In the genomic region with DNA sequence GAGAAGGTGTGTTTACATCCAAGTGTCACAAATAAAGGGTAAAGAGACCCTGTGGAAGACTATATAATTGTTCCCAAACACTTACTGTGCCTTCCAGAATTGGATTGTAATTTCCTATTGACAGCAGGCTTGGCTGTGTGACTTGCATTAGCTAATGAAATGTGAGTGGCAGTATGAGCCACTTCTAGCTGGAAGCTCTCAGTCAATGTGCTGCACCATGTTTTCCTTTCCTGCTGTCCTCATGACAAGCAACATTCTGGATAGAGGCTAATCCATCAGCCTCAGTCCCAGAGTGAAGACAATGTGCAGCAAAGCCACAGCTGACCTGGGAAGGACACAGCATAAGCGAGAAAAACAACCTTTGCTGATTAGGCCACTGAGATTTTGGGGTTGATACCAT, we compare ENCODE assay signal across 19 cellular contexts. TPM values are rescaled to one million over a fixed set of nuclear protein-coding genes. Genes with fewer than 3 reads are reported as not detected.
A peak's percentile ranks its signal among the peaks of the same experiment; 100 is the strongest.
DNase-seq lines count a peak whose midpoint lies in the region; ATAC-seq and TF ChIP-seq lines count a peak whose summit lies in the region.
"Had no signal": no experiment of that assay in that cellular context is flagged by ENCODE, and none has a peak within 500 bp of the region (broad histone marks: within the 10 kb centered on the region; RNA-seq: fewer than 3 reads in every experiment).

No MANE protein-coding gene starts in this region.

- DNase-seq in GM23338 (ENCODE audit: low spot score), result no peak
- peak; percentile 99 for DNase-seq in NCI-H2029 treated with DMSO at 0.1 percent for 48 hours (lab: John Stamatoyannopoulos, UW)
- DNase-seq in PC-9, result no peak
- no peak for DNase-seq in MG63
- no peak for DNase-seq in activated CD8-positive, alpha-beta T cell treated with anti-CD3 and anti-CD28 coated beads, Interleukin-2, amount 10 ng/mL, durations not matched to agents 7 days and 5 days
- DNase-seq in HPDE6-E6E7 (ENCODE audit: extremely low spot score), result no peak
- DNase-seq: activated CD4-positive, alpha-beta T cell treated with anti-CD3 and anti-CD28 coated beads for 36 hours; activated T-cell treated with anti-CD3 and anti-CD28 coated beads, Interleukin-2, amount 50 U/mL, for 72 hours; anterior cingulate cortex; GDM1; left ventricle myocardium inferior; natural killer cell; NCI-H1694 treated with DMSO at 0.1 percent for 48 hours; T-helper 1 cell; uterus had no signal

- H3K4me1 ChIP-seq in GM23338 (ENCODE audit: insufficient read depth) (peaks cover 33% of the 10 kb centered on the region), PC-9 (replicated peaks; ENCODE audit: insufficient read depth) (peaks cover 56% of the 10 kb centered on the region)

- H3K4me2 ChIP-seq in GM23338 (peak overlapping the region; percentile 34; the same call in 1 of the 2 replicates), PC-9 (peak overlapping the region; percentile 55), neural cell (ENCODE audit: low read length) (no peak overlapping the region)
- H3K4me2 ChIP-seq: BLaER1 treated with 17β-estradiol and CSF1 and Interleukin-3, amounts not matched to agents 10 nM and 100 nM had no signal

- no peak overlapping the region for H3K4me3 Mint-ChIP-seq in GM23338
- H3K4me3 Mint-ChIP-seq in activated CD8-positive, alpha-beta T cell treated with anti-CD3 and anti-CD28 coated beads, Interleukin-2, amount 10 ng/mL, durations not matched to agents 7 days and 5 days, result no peak overlapping the region
- H3K4me3 Mint-ChIP-seq in activated T-helper 17 cell treated with anti-CD3 and anti-CD28 coated beads, Interleukin-2, amount 50 U/mL, for 72 hours, result no peak overlapping the region
- H3K4me3 Mint-ChIP-seq: activated CD4-positive, alpha-beta T cell treated with anti-CD3 and anti-CD28 coated beads for 36 hours; activated T-cell treated with anti-CD3 and anti-CD28 coated beads, Interleukin-2, amount 50 U/mL, for 72 hours; natural killer cell; stimulated activated memory B cell treated with anti-CD40 and anti-IgM and Interleukin-4, amounts not matched to agents 10 μg/mL and 1 μg/mL and 100 μg/mL, for 72 hours had no signal

- peaks cover 7% of the 10 kb centered on the region for H3K27me3 Mint-ChIP-seq in GM23338 (ENCODE audit: insufficient read depth, low read depth, poor library complexity)
- peaks cover 6% of the 10 kb centered on the region for H3K27me3 Mint-ChIP-seq in activated CD8-positive, alpha-beta T cell treated with anti-CD3 and anti-CD28 coated beads, Interleukin-2, amount 10 ng/mL, durations not matched to agents 7 days and 5 days (ENCODE audit: low read depth)
- H3K27me3 Mint-ChIP-seq in activated T-helper 17 cell treated with anti-CD3 and anti-CD28 coated beads, Interleukin-2, amount 50 U/mL, for 72 hours, result no peaks in the 10 kb centered on the region
- H3K27me3 Mint-ChIP-seq: stimulated activated memory B cell treated with anti-CD40 and anti-IgM and Interleukin-4, amounts not matched to agents 10 μg/mL and 1 μg/mL and 100 μg/mL, for 72 hours had no signal

- no peaks in the 10 kb centered on the region; the same call in 2 of the 3 replicates for H3K9me3 Mint-ChIP-seq in GM23338
- no peaks in the 10 kb centered on the region for H3K9me3 Mint-ChIP-seq in activated CD8-positive, alpha-beta T cell treated with anti-CD3 and anti-CD28 coated beads, Interleukin-2, amount 10 ng/mL, durations not matched to agents 7 days and 5 days (ENCODE audit: insufficient read depth)
- H3K9me3 Mint-ChIP-seq in activated T-helper 17 cell treated with anti-CD3 and anti-CD28 coated beads, Interleukin-2, amount 50 U/mL, for 72 hours, result no peaks in the 10 kb centered on the region
- H3K9me3 Mint-ChIP-seq: activated T-cell treated with anti-CD3 and anti-CD28 coated beads, Interleukin-2, amount 50 U/mL, for 72 hours; natural killer cell; stimulated activated memory B cell treated with anti-CD40 and anti-IgM and Interleukin-4, amounts not matched to agents 10 μg/mL and 1 μg/mL and 100 μg/mL, for 72 hours had no signal

- peak overlapping the region; percentile 51 for H3K9ac ChIP-seq in neural cell (ENCODE audit: low read length)
- H3K9ac ChIP-seq: BLaER1 treated with 17β-estradiol and CSF1 and Interleukin-3, amounts not matched to agents 10 nM and 100 nM had no signal

- BruUV-seq in PC-9 (replicated peaks; lab: Mats Ljungman, UMichigan), result no TSS peak

- H4K20me1 ChIP-seq in GM23338 (replicated peaks; ENCODE audit: insufficient read depth) (no peaks in the 10 kb centered on the region), PC-9 (ENCODE audit: insufficient read depth) (no peaks in the 10 kb centered on the region), neural cell (ENCODE audit: insufficient read depth) (no peaks in the 10 kb centered on the region)
- H4K20me1 ChIP-seq: BLaER1 treated with 17β-estradiol and CSF1 and Interleukin-3, amounts not matched to agents 10 nM and 100 nM had no signal

- TF ChIP-seq CTCF in GM23338 (conservative IDR thresholded peaks at IDR 0.05; ENCODE audit: low read depth in 2 of 2) (no peak), PC-9 (conservative IDR thresholded peaks at IDR 0.05) (no peak), neural cell (IDR thresholded peaks at IDR 0.05; ENCODE audit: poor library complexity, severe bottlenecking) (no peak)

- TF ChIP-seq RAD21 in neural cell (conservative IDR thresholded peaks at IDR 0.05), result peak; percentile 26

- H3F3A ChIP-seq in GM23338 (replicated peaks; ENCODE audit: low read depth) (0 out of 2 replicates have a peak, but pooled peaks cover 6% of the 10 kb centered on the region), PC-9 (ENCODE audit: insufficient read depth, low read depth) (peaks cover 36% of the 10 kb centered on the region), neural cell (ENCODE audit: insufficient read depth, low read length, poor library complexity, severe bottlenecking) (peaks cover 11% of the 10 kb centered on the region)

- no peaks in the 10 kb centered on the region; the same call in 2 of the 3 replicates for H3K36me3 Mint-ChIP-seq in GM23338 (ENCODE audit: low read depth)
- H3K36me3 Mint-ChIP-seq in activated CD8-positive, alpha-beta T cell treated with anti-CD3 and anti-CD28 coated beads, Interleukin-2, amount 10 ng/mL, durations not matched to agents 7 days and 5 days (ENCODE audit: low read depth), result no peaks in the 10 kb centered on the region
- no peaks in the 10 kb centered on the region for H3K36me3 Mint-ChIP-seq in activated T-helper 17 cell treated with anti-CD3 and anti-CD28 coated beads, Interleukin-2, amount 50 U/mL, for 72 hours (ENCODE audit: low read depth)
- H3K36me3 Mint-ChIP-seq: natural killer cell; stimulated activated memory B cell treated with anti-CD40 and anti-IgM and Interleukin-4, amounts not matched to agents 10 μg/mL and 1 μg/mL and 100 μg/mL, for 72 hours had no signal

- H3K27ac ChIP-seq in GM23338 (ENCODE audit: low read depth) (0 out of 2 replicates have a peak overlapping the region, but pooled peaks have one; percentile 28), PC-9 (peak overlapping the region; percentile 64), neural cell (ENCODE audit: low read length) (peak overlapping the region; percentile 85)
- H3K27ac ChIP-seq: BLaER1 treated with 17β-estradiol and CSF1 and Interleukin-3, amounts not matched to agents 10 nM and 100 nM; left ventricle myocardium inferior; uterus had no signal

- peak; percentile 85 for TF ChIP-seq EP300 in neural cell (conservative IDR thresholded peaks at IDR 0.05; ENCODE audit: poor library complexity, severe bottlenecking)

- H3K27ac Mint-ChIP-seq in GM23338, result no peak overlapping the region
- H3K27ac Mint-ChIP-seq in activated CD8-positive, alpha-beta T cell treated with anti-CD3 and anti-CD28 coated beads, Interleukin-2, amount 10 ng/mL, durations not matched to agents 7 days and 5 days, result no peak overlapping the region
- H3K27ac Mint-ChIP-seq in activated T-helper 17 cell treated with anti-CD3 and anti-CD28 coated beads, Interleukin-2, amount 50 U/mL, for 72 hours, result no peak overlapping the region
- H3K27ac Mint-ChIP-seq: activated CD4-positive, alpha-beta T cell treated with anti-CD3 and anti-CD28 coated beads for 36 hours; natural killer cell; stimulated activated memory B cell treated with anti-CD40 and anti-IgM and Interleukin-4, amounts not matched to agents 10 μg/mL and 1 μg/mL and 100 μg/mL, for 72 hours had no signal

- H3K27me3 ChIP-seq in GM23338 (ENCODE audit: insufficient read depth) (no peaks in the 10 kb centered on the region), PC-9 (ENCODE audit: insufficient read depth, low read depth) (no peaks in the 10 kb centered on the region), neural cell (ENCODE audit: insufficient read depth, low read depth, low read length) (no peaks in the 10 kb centered on the region), MG63 (no peaks in the 10 kb centered on the region)
- H3K27me3 ChIP-seq: BLaER1 treated with 17β-estradiol and CSF1 and Interleukin-3, amounts not matched to agents 10 nM and 100 nM; uterus had no signal

- H3K9me3 ChIP-seq in PC-9 (ENCODE audit: insufficient read depth, low read depth), result no peaks in the 10 kb centered on the region
- no peaks in the 10 kb centered on the region for H3K9me3 ChIP-seq in neural cell (ENCODE audit: low read length)
- no peaks in the 10 kb centered on the region for H3K9me3 ChIP-seq in MG63
- H3K9me3 ChIP-seq: BLaER1 treated with 17β-estradiol and CSF1 and Interleukin-3, amounts not matched to agents 10 nM and 100 nM; left ventricle myocardium inferior; uterus had no signal

- no peaks in the 10 kb centered on the region for H3K9me2 ChIP-seq in GM23338 (ENCODE audit: insufficient read depth)
- no peaks in the 10 kb centered on the region for H3K9me2 ChIP-seq in PC-9 (ENCODE audit: insufficient read depth)
- no peaks in the 10 kb centered on the region for H3K9me2 ChIP-seq in neural cell (ENCODE audit: insufficient read depth, low read length)

- intact Hi-C loops in PC-9 (cut with micrococcal nuclease; ENCODE audit: unreplicated experiment), result loop anchor here (2.0 kb wide), 1 partner anchor 130 kb away; no protein-coding TSS in a partner anchor

- peaks cover 29% of the 10 kb centered on the region for H3K4me1 Mint-ChIP-seq in GM23338
- peaks cover 9% of the 10 kb centered on the region for H3K4me1 Mint-ChIP-seq in activated CD8-positive, alpha-beta T cell treated with anti-CD3 and anti-CD28 coated beads, Interleukin-2, amount 10 ng/mL, durations not matched to agents 7 days and 5 days (ENCODE audit: low read depth)
- peaks cover 11% of the 10 kb centered on the region for H3K4me1 Mint-ChIP-seq in activated T-helper 17 cell treated with anti-CD3 and anti-CD28 coated beads, Interleukin-2, amount 50 U/mL, for 72 hours

- ATAC-seq in GM23338, result peak; percentile 20; the same call in 2 of the 3 replicates
- no peak for ATAC-seq in activated CD8-positive, alpha-beta T cell treated with anti-CD3 and anti-CD28 coated beads, Interleukin-2, amount 10 ng/mL, durations not matched to agents 7 days and 5 days
- ATAC-seq in activated T-helper 17 cell treated with anti-CD3 and anti-CD28 coated beads, Interleukin-2, amount 50 U/mL, for 72 hours (replicated peaks), result no peak
- ATAC-seq: activated CD4-positive, alpha-beta T cell treated with anti-CD3 and anti-CD28 coated beads for 36 hours; natural killer cell; stimulated activated memory B cell treated with anti-CD40 and anti-IgM and Interleukin-4, amounts not matched to agents 10 μg/mL and 1 μg/mL and 100 μg/mL, for 72 hours had no signal

- H3K79me2 ChIP-seq in GM23338 (replicated peaks; ENCODE audit: insufficient read depth) (no peaks in the 10 kb centered on the region), PC-9 (ENCODE audit: low read depth) (peaks cover 19% of the 10 kb centered on the region; the same call in 1 of the 2 replicates), neural cell (replicated peaks; ENCODE audit: insufficient read depth, low read length) (peaks cover 3% of the 10 kb centered on the region)

- H2AFZ ChIP-seq in GM23338 (peak overlapping the region; percentile 16; the same call in 1 of the 2 replicates), PC-9 (no peak overlapping the region), neural cell (ENCODE audit: low read depth, low read length) (peak overlapping the region; percentile 29)

- POLR2A ChIA-PET in PC-9 (lab: Charles Lee; ENCODE audit: unreplicated experiment), result interaction anchor here (0.6 kb wide), 2 partner anchors 26 to 175 kb away, joined by 3 to 9 read pairs; no protein-coding TSS in a partner anchor
- POLR2A ChIA-PET in activated CD8-positive, alpha-beta T cell treated with anti-CD3 and anti-CD28 coated beads, Interleukin-2, amount 10 ng/mL, durations not matched to agents 7 days and 5 days (lab: Charles Lee), result no interaction called here

- CTCF ChIA-PET in PC-9 (lab: Charles Lee), result no interaction called here
- CTCF ChIA-PET in activated CD8-positive, alpha-beta T cell treated with anti-CD3 and anti-CD28 coated beads, Interleukin-2, amount 10 ng/mL, durations not matched to agents 7 days and 5 days (lab: Charles Lee), result interaction anchor here (4.2 kb wide), 1 partner anchor 168 kb away, joined by 15 read pairs; no protein-coding TSS in a partner anchor

- H3K36me3 ChIP-seq in GM23338 (ENCODE audit: insufficient read depth) (no peaks in the 10 kb centered on the region), PC-9 (ENCODE audit: low read depth) (no peaks in the 10 kb centered on the region), neural cell (ENCODE audit: insufficient read depth, low read length) (no peaks in the 10 kb centered on the region), MG63 (no peaks in the 10 kb centered on the region)
- H3K36me3 ChIP-seq: BLaER1 treated with 17β-estradiol and CSF1 and Interleukin-3, amounts not matched to agents 10 nM and 100 nM; left ventricle myocardium inferior; uterus had no signal

- H3K4me3 ChIP-seq in GM23338 (no peak overlapping the region), PC-9 (no peak overlapping the region), neural cell (ENCODE audit: low read length) (peak overlapping the region; percentile 28), MG63 (no peak overlapping the region)
- H3K4me3 ChIP-seq: BLaER1 treated with 17β-estradiol and CSF1 and Interleukin-3, amounts not matched to agents 10 nM and 100 nM; left ventricle myocardium inferior; uterus had no signal

RNA-seq across cellular contexts. Expression of gene FOXJ3, which starts 5.9 kb away (rescaled TPM):
- total RNA-seq in GM23338 (2014; rRNA removed; shearing (Covaris generic)), result 53.3 and 66.3 TPM in 2 replicates
- polyA plus RNA-seq in GM23338 (2016; fragmentation: Nextera tagmentation; extraction: Ambion mirVana), result 31.9 and 36.6 TPM in 2 replicates
- total RNA-seq in PC-9 (2021), result 46.7 and 60.4 TPM in 2 replicates
- polyA plus RNA-seq in neural cell, result 36.0 and 36.3 TPM in 2 replicates
- 97.9 and 111 TPM in 2 replicates for polyA minus RNA-seq in neural cell
- total RNA-seq in MG63 (2014; rRNA removed; shearing (Covaris generic); ENCODE audit: low replicate concordance), result 27.5 and 28.7 TPM in 2 replicates
- total RNA-seq in activated CD8-positive, alpha-beta T cell treated with anti-CD3 and anti-CD28 coated beads, Interleukin-2, amount 10 ng/mL, durations not matched to agents 7 days and 5 days, result 10 to 100 TPM; 41.5 to 44.5 TPM
- total RNA-seq in activated T-helper 17 cell treated with anti-CD3 and anti-CD28 coated beads, Interleukin-2, amount 50 U/mL, for 72 hours, result 10 to 100 TPM; 48.8 to 53.6 TPM

RNA-seq across cellular contexts. Expression of gene RIMKLA, which starts 39.7 kb away (rescaled TPM):
- 5.5 and 6.6 TPM in 2 replicates for total RNA-seq in GM23338 (2014; rRNA removed; shearing (Covaris generic))
- polyA plus RNA-seq in GM23338 (2016; fragmentation: Nextera tagmentation; extraction: Ambion mirVana), result 2.4 and 4.1 TPM in 2 replicates
- total RNA-seq in PC-9 (2021), result 0.35 and 0.48 TPM in 2 replicates
- 35.4 and 37.5 TPM in 2 replicates for polyA plus RNA-seq in neural cell
- 93.2 and 97.8 TPM in 2 replicates for polyA minus RNA-seq in neural cell
- total RNA-seq in MG63 (2014; rRNA removed; shearing (Covaris generic); ENCODE audit: low replicate concordance), result 0.03 TPM in 1 of 2 replicates, not detected in the other
- 1 to 10 TPM; 2.5 TPM for total RNA-seq in activated CD8-positive, alpha-beta T cell treated with anti-CD3 and anti-CD28 coated beads, Interleukin-2, amount 10 ng/mL, durations not matched to agents 7 days and 5 days
- 10 to 100 TPM in 1 of 2 donors, 1 to 10 TPM in 1; 6.4 to 16.3 TPM for total RNA-seq in activated T-helper 17 cell treated with anti-CD3 and anti-CD28 coated beads, Interleukin-2, amount 50 U/mL, for 72 hours

Comparison
In these comparisons a context has a peak if more than half of its experiments do, and no peak if none do; other contexts are left out.
1. H3K27ac ChIP-seq: peak in every context shown above with its lines; median percentile 85 in neural cell; 64 in PC-9; 28 in GM23338.